ENCODE assay signal across 34 cellular contexts in the genomic region with DNA sequence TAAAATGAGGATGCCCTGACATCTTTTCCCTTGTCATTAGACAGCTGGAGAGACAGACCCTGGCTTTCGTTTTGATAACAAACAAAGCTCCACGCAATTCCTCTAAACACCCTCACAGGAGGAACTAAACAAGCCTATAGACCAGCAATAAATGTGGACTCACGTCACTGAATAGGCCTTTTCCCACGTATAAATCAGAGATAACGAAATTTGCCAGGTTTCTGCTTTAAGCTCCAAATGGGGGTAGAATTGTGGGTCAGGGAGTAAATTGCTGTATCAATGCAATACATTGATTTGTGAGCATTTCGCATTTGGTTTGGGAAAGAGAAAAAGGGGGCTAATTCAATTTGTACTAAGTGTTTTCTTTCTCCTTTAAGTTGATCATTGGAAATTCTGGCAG.
"Had no signal": no experiment of that assay in that cellular context is flagged by ENCODE, and none has a peak within 500 bp of the region (broad histone marks: within the 10 kb centered on the region; RNA-seq: fewer than 3 reads in every experiment).

No MANE protein-coding gene starts in this region.

- DNase-seq: activated B cell treated with CpG ODN at 0.5 μM for 24 hours; activated CD4-positive, alpha-beta memory T cell treated with anti-CD3 and anti-CD28 coated beads for 36 hours; activated CD4-positive, alpha-beta T cell treated with anti-CD3 and anti-CD28 coated beads for 4 hours; activated CD4-positive, alpha-beta T cell treated with anti-CD3 and anti-CD28 coated beads, Interleukin-2, amount 10 ng/mL, durations not matched to agents 24 days and 14 days; activated CD4-positive, alpha-beta T cell treated with anti-CD3 and anti-CD28 coated beads, Interleukin-2, amount 50 U/mL, for 1 hour; activated CD4-positive, alpha-beta T cell treated with anti-CD3 and anti-CD28 coated beads, Interleukin-2, amount 50 U/mL, for 4 hours; activated CD4-positive, CD25-positive, alpha-beta regulatory T cell treated with anti-CD3 and anti-CD28 coated beads, Interleukin-2, amount 50 U/mL, for 72 hours; activated CD8-positive, alpha-beta memory T cell treated with anti-CD3 and anti-CD28 coated beads, Interleukin-2, amount 50 U/mL, for 4 hours; activated CD8-positive, alpha-beta T cell treated with anti-CD3 and anti-CD28 coated beads for 36 hours; activated effector memory CD4-positive, alpha-beta T cell treated with anti-CD3 and anti-CD28 coated beads, Interleukin-2, amount 50 U/mL, for 16 hours; activated gamma-delta T cell treated with Interleukin-2 at 50 U/mL for 16 hours; activated naive CD4-positive, alpha-beta T cell; activated naive CD4-positive, alpha-beta T cell treated with anti-CD3 and anti-CD28 coated beads for 36 hours; activated naive CD4-positive, alpha-beta T cell treated with anti-CD3 and anti-CD28 coated beads, Interleukin-2, amount 50 U/mL, for 16 hours; activated naive CD8-positive, alpha-beta T cell treated with anti-CD3 and anti-CD28 coated beads for 36 hours; activated T-cell treated with anti-CD3 and anti-CD28 coated beads for 4 hours; activated T-cell treated with anti-CD3 and anti-CD28 coated beads, Interleukin-2, amount 50 U/mL, for 1 hour; activated T-cell treated with anti-CD3 and anti-CD28 coated beads, Interleukin-2, amount 50 U/mL, for 4 hours; activated T-cell treated with anti-CD3 and anti-CD28 coated beads, Interleukin-2, amount 50 U/mL, for 72 hours; adrenal gland; amniotic stem cell; aorta; body of pancreas; brain microvascular endothelial cell; central memory CD4-positive, alpha-beta T cell; T-helper 1 cell; T-helper 2 cell; T-helper 9 cell had no signal

- H3K36me3 ChIP-seq: adrenal gland, brain microvascular endothelial cell, breast epithelium had no signal

- H3K27ac ChIP-seq: adrenal gland, body of pancreas, brain microvascular endothelial cell, breast epithelium, VCaP had no signal

- H3K9me3 ChIP-seq: adrenal gland, body of pancreas, breast epithelium had no signal

- H3K4me1 ChIP-seq: adrenal gland, body of pancreas, breast epithelium had no signal

- ATAC-seq: activated CD8-positive, alpha-beta T cell treated with anti-CD3 and anti-CD28 coated beads for 36 hours; activated naive CD4-positive, alpha-beta T cell treated with anti-CD3 and anti-CD28 coated beads, Interleukin-2, amount 50 U/mL, for 72 hours; activated T-cell treated with anti-CD3 and anti-CD28 coated beads, Interleukin-2, amount 50 U/mL, for 4 hours; activated T-cell treated with anti-CD3 and anti-CD28 coated beads, Interleukin-2, amount 50 U/mL, for 72 hours; activated T-helper 17 cell treated with anti-CD3 and anti-CD28 coated beads, Interleukin-2, amount 50 U/mL, for 72 hours; body of pancreas had no signal

- H3K4me3 ChIP-seq: adrenal gland, body of pancreas, breast epithelium had no signal

- FAIRE-seq: astrocyte, TTC549 had no signal

- H3K27me3 ChIP-seq: adrenal gland, body of pancreas, brain microvascular endothelial cell, breast epithelium had no signal
